13 cellular contexts compared by ENCODE assay signal in the genomic region with DNA sequence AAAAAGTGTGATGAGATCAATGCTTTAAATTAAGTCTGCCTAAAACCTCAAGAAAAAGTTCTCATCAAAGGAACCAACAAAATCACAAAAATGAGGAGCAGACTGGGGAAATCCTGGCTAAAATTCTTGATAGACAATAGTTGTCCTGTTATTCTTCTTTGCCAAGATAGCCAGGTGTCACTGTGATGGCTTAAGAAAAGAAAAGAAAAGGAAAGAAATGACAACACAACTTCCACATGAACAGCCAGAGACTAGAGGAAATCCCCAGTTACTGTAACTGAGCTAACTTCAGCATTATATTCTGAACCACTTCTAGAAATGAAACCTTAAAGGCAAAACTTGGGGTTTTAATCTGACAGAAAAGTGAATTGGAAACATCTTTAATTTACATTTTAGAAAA.
A peak's percentile ranks its signal among the peaks of the same experiment; 100 is the strongest.
DNase-seq lines count a peak whose midpoint lies in the region; ATAC-seq lines count a peak whose summit lies in the region.
"Had no signal": no experiment of that assay in that cellular context is flagged by ENCODE, and none has a peak within 500 bp of the region (broad histone marks: within the 10 kb centered on the region; RNA-seq: fewer than 3 reads in every experiment).

No MANE protein-coding gene starts in this region.

- no peak for DNase-seq in DMS79 treated with DMSO at 0.1 percent for 48 hours (lab: John Stamatoyannopoulos, UW)
- DNase-seq in foreskin melanocyte = no peak
- no peak for DNase-seq in D341Med (ENCODE audit: low spot score)
- DNase-seq: hippocampal formation; mesendoderm; NCI-H524 treated with DMSO at 0.1 percent for 48 hours; stimulated activated naive CD4-positive, alpha-beta T cell treated with Interleukin-2 at 50 U/mL for 16 hours had no signal

- peaks cover 50% of the 10 kb centered on the region for H3K4me1 Mint-ChIP-seq in stimulated activated memory B cell treated with anti-CD40 and anti-IgM and Interleukin-4, amounts not matched to agents 10 μg/mL and 1 μg/mL and 100 μg/mL, for 72 hours
- H3K4me1 Mint-ChIP-seq: brain had no signal

- H3K4me3 Mint-ChIP-seq in stimulated activated memory B cell treated with anti-CD40 and anti-IgM and Interleukin-4, amounts not matched to agents 10 μg/mL and 1 μg/mL and 100 μg/mL, for 72 hours = peak overlapping the region; percentile 9
- H3K4me3 Mint-ChIP-seq: WTC11 had no signal

- peak; percentile 73 for ATAC-seq in GM18873 (IDR thresholded peaks at IDR 0.05; ENCODE audit: low FRiP score, unreplicated experiment)
- ATAC-seq in GM21717 (IDR thresholded peaks at IDR 0.05; ENCODE audit: unreplicated experiment) = peak; percentile 66
- peak; percentile 54 for ATAC-seq in HG03139 (IDR thresholded peaks at IDR 0.05; ENCODE audit: unreplicated experiment)
- peak; percentile 74 for ATAC-seq in stimulated activated memory B cell treated with anti-CD40 and anti-IgM and Interleukin-4, amounts not matched to agents 10 μg/mL and 1 μg/mL and 100 μg/mL, for 72 hours
- ATAC-seq: WTC11 had no signal

- H3K36me3 Mint-ChIP-seq in stimulated activated memory B cell treated with anti-CD40 and anti-IgM and Interleukin-4, amounts not matched to agents 10 μg/mL and 1 μg/mL and 100 μg/mL, for 72 hours = no peaks in the 10 kb centered on the region
- H3K36me3 Mint-ChIP-seq: brain, WTC11 had no signal

- H3K27ac Mint-ChIP-seq in stimulated activated memory B cell treated with anti-CD40 and anti-IgM and Interleukin-4, amounts not matched to agents 10 μg/mL and 1 μg/mL and 100 μg/mL, for 72 hours = peak overlapping the region; percentile 73
- H3K27ac Mint-ChIP-seq: WTC11 had no signal

- H3K27me3 Mint-ChIP-seq in stimulated activated memory B cell treated with anti-CD40 and anti-IgM and Interleukin-4, amounts not matched to agents 10 μg/mL and 1 μg/mL and 100 μg/mL, for 72 hours = no peaks in the 10 kb centered on the region

- no peaks in the 10 kb centered on the region for H3K9me3 Mint-ChIP-seq in stimulated activated memory B cell treated with anti-CD40 and anti-IgM and Interleukin-4, amounts not matched to agents 10 μg/mL and 1 μg/mL and 100 μg/mL, for 72 hours
- H3K9me3 Mint-ChIP-seq: brain, WTC11 had no signal
